ENCODE assay signal across 8 cellular contexts in genomic region chr3:131026321-131027151, GRCh38. TPM values are rescaled to one million over a fixed set of nuclear protein-coding genes. Genes with fewer than 3 reads are reported as not detected.
DNase-seq lines count a peak whose midpoint lies in the region; ATAC-seq and FAIRE-seq lines count a peak whose summit lies in the region.

Gene ASTE1, minus strand, starts transcription at chr3:131026825. Its CDS starts 1,519 bp downstream, at chr3:131025306.
Gene NEK11, plus strand, starts transcription at chr3:131026877. Its CDS starts 2,832 bp downstream, at chr3:131029709.

- H3K9ac ChIP-seq in iPS-18a (ENCODE audit: low read length) (peak within 1 kb of the TSS; percentile 73), skeletal muscle tissue (ENCODE audit: low read depth in 1 of 3, low read length in 3 of 3) (peak within 1 kb of the TSS; percentile 87 to 97 (median 90))

- peak; percentile 85 for DNase-seq in NCI-H2107 treated with DMSO at 0.1 percent for 48 hours (lab: John Stamatoyannopoulos, UW; ENCODE audit: unreplicated experiment)
- peak; percentile 83 for DNase-seq in UCSD-AML1 (lab: John Stamatoyannopoulos, UW; ENCODE audit: unreplicated experiment)
- peak; percentile 63 for DNase-seq in brain pericyte (ENCODE audit: low read depth, low spot score)

- H3K27me3 ChIP-seq in iPS-18a (ENCODE audit: control insufficient read depth, insufficient read depth, low read length) (no peaks in the 10 kb centered on the region), skeletal muscle tissue (ENCODE audit: control insufficient read depth in 3 of 3, insufficient read depth in 3 of 3, low read length in 3 of 3) (no peaks in the 10 kb centered on the region)

- FAIRE-seq in A204.1 (lab: Jason Lieb, UNC) = peak; percentile 63

- H3K4me1 ChIP-seq in iPS-18a (ENCODE audit: control insufficient read depth, low read depth, low read length) (peaks cover 4% of the 10 kb centered on the region), skeletal muscle tissue (ENCODE audit: control insufficient read depth in 3 of 3, insufficient read depth in 3 of 3, low read length in 3 of 3) (peaks cover 4 to 21% (median 17%) of the 10 kb centered on the region in 3 donors)

- ATAC-seq in GM18858 (IDR thresholded peaks at IDR 0.05; ENCODE audit: unreplicated experiment) = peak; percentile 90
- peak; percentile 99 for ATAC-seq in HG03066 (IDR thresholded peaks at IDR 0.05; ENCODE audit: low read depth, unreplicated experiment)

- H3K27ac ChIP-seq in iPS-18a (ENCODE audit: low read length) (peak within 1 kb of the TSS; percentile 83), skeletal muscle tissue (ENCODE audit: low read depth, low read length) (peak within 1 kb of the TSS; percentile 81)

- peaks cover 3% of the 10 kb centered on the region for H3K36me3 ChIP-seq in iPS-18a (ENCODE audit: control insufficient read depth, low read depth, low read length)
- H3K36me3 ChIP-seq in skeletal muscle tissue (ENCODE audit: control insufficient read depth in 3 of 3, insufficient read depth in 3 of 3, low read length in 3 of 3) = peaks cover 0 to 10% (median 0%) of the 10 kb centered on the region in 3 donors

- H3K4me3 ChIP-seq in iPS-18a (ENCODE audit: low read length) (peak within 1 kb of the TSS; percentile 70), skeletal muscle tissue (ENCODE audit: low read length in 3 of 3) (peak within 1 kb of the TSS; percentile 95 to 98 (median 97))

- H3K9me3 ChIP-seq in iPS-18a (ENCODE audit: control insufficient read depth, low read depth, low read length) (no peaks in the 10 kb centered on the region), skeletal muscle tissue (ENCODE audit: control insufficient read depth in 3 of 3, low read length in 3 of 3) (no peaks in the 10 kb centered on the region)

RNA-seq across cellular contexts. Expression of gene ASTE1, which starts in this region (rescaled TPM):
- 5.2 TPM for total RNA-seq in skeletal muscle tissue

RNA-seq across cellular contexts. Expression of gene NEK11, which starts in this region (rescaled TPM):
- total RNA-seq in skeletal muscle tissue = 20.9 TPM

Comparison
In these comparisons a context has a peak if more than half of its experiments do, and no peak if none do; other contexts are left out.
1. Peak in every context shown above with its lines: DNase-seq, ATAC-seq, H3K4me3 ChIP-seq and H3K27ac ChIP-seq.